In the genomic region with DNA sequence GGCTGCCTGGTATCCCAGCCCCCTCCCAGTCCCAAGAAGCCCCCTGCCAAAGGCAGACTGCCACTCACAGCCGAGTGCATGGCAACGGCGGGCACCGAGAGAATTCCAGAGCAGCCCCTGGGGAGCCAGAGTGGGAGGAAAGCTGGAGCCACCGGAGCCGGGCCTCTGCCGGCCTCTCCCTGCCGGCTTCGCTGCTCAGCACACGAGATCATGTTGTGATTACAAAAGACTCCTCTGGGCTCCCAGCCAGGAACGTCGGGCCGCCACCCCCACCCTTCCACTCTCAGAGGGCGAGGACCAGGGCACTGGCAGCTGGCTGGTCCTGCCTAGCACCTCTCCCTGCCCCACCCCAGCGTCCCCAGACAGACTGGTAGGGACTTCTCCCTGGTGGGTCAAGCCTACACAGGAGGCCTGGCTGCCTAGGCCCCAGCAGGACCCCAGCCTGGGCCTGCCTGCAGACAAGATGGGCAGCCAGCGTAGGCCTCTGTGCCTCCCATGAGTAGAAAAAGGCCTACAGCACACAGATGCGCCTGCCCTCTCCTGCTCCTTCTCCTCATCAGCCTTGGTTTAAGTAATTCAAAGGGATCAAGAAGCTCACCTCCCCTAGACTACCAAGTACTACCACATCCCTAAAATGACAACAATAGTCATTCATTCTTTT, we compare ENCODE assay signal across 8 cellular contexts. TPM values are rescaled to one million over a fixed set of nuclear protein-coding genes. Genes with fewer than 3 reads are reported as not detected.
DNase-seq lines count a peak whose midpoint lies in the region; ATAC-seq and TF ChIP-seq lines count a peak whose summit lies in the region.

A gene (minus strand): TSS at position 200 of the 661 bp plus-strand sequence. CDS start 120 bp downstream, at position 80.

- peak within 1 kb of the TSS; percentile 80 for H3K27ac Mint-ChIP-seq in glutamatergic neuron (ENCODE audit: unreplicated experiment)

- DNase-seq in COR-L47 (lab: John Stamatoyannopoulos, UW) (peak; percentile 81), NCI-H1694 treated with DMSO at 0.1 percent for 48 hours (lab: John Stamatoyannopoulos, UW) (peak; percentile 69), WERI-Rb-1 (no peak), glutamatergic neuron (peak; percentile 57), pons (ENCODE audit: low spot score) (peak; percentile 88)
- no peak for DNase-seq in activated T-cell treated with anti-CD3 and anti-CD28 coated beads, Interleukin-2, amount 50 U/mL, for 48 hours

- H3K4me3 Mint-ChIP-seq in glutamatergic neuron (ENCODE audit: unreplicated experiment), result peak within 1 kb of the TSS; percentile 68

- H3K27me3 ChIP-seq in WERI-Rb-1 (ENCODE audit: insufficient read depth, low read depth, severe bottlenecking), result no peaks in the 10 kb centered on the region

- H3K36me3 Mint-ChIP-seq in glutamatergic neuron (ENCODE audit: unreplicated experiment), result no peaks in the 10 kb centered on the region

- peaks cover 6% of the 10 kb centered on the region for H3K27me3 Mint-ChIP-seq in glutamatergic neuron (ENCODE audit: unreplicated experiment)

- peaks cover 1% of the 10 kb centered on the region for H3K9me3 Mint-ChIP-seq in glutamatergic neuron (ENCODE audit: unreplicated experiment)

- H3K27ac ChIP-seq in WERI-Rb-1, result peak within 1 kb of the TSS; percentile 67

- ATAC-seq in GM21786 (IDR thresholded peaks at IDR 0.05; ENCODE audit: unreplicated experiment) (no peak), HG03571 (IDR thresholded peaks at IDR 0.05; ENCODE audit: unreplicated experiment) (no peak)

- no peaks in the 10 kb centered on the region for H3K36me3 ChIP-seq in WERI-Rb-1

- peaks cover 15% of the 10 kb centered on the region for H3K4me1 Mint-ChIP-seq in glutamatergic neuron (ENCODE audit: low read depth, unreplicated experiment)

- H3K9me3 ChIP-seq in WERI-Rb-1 (ENCODE audit: severe bottlenecking), result no peaks in the 10 kb centered on the region

- no peak within 1 kb of the TSS for H3K4me3 ChIP-seq in WERI-Rb-1 (ENCODE audit: low read depth, low read length)

- TF ChIP-seq CTCF in WERI-Rb-1 (IDR thresholded peaks at IDR 0.05; ENCODE audit: low read depth, low read length) (no peak), glutamatergic neuron (IDR thresholded peaks at IDR 0.05; ENCODE audit: partially characterized antibody, unreplicated experiment) (no peak)

RNA-seq across cellular contexts. Expression of the gene that starts here (rescaled TPM):
- 0.49 TPM for total RNA-seq in glutamatergic neuron (ENCODE audit: unreplicated experiment)

Comparison
In these comparisons a context has a peak if more than half of its experiments do, and no peak if none do; other contexts are left out.
1. Peak in DNase-seq in glutamatergic neuron; RNA of the gene not detected or under 1 TPM.
2. DNase-seq: peak in COR-L47 (single experiment), NCI-H1694 treated with DMSO at 0.1 percent for 48 hours (single experiment) and pons (single experiment); none in WERI-Rb-1 (single experiment) and activated T-cell treated with anti-CD3 and anti-CD28 coated beads, Interleukin-2, amount 50 U/mL, for 48 hours (0 of 2).